ENCODE assay signal across 8 cellular contexts in genomic region chr1:243255791-243256512, GRCh38. TPM values are rescaled to one million over a fixed set of nuclear protein-coding genes. Genes with fewer than 3 reads are reported as not detected.
DNase-seq lines count a peak whose midpoint lies in the region; ATAC-seq and TF ChIP-seq lines count a peak whose summit lies in the region.

Gene SDCCAG8 (plus strand): TSS chr1:243256041. CDS start chr1:243256174, 133 bp downstream.

- H3K9me3 Mint-ChIP-seq in activated CD4-positive, alpha-beta T cell treated with anti-CD3 and anti-CD28 coated beads, Interleukin-2, amount 10 ng/mL, durations not matched to agents 7 days and 5 days, result no peaks in the 10 kb centered on the region

- H3K4me2 ChIP-seq in BLaER1, result peak within 1 kb of the TSS; percentile 88

- peaks cover 6% of the 10 kb centered on the region for H3K36me3 Mint-ChIP-seq in activated CD4-positive, alpha-beta T cell treated with anti-CD3 and anti-CD28 coated beads, Interleukin-2, amount 10 ng/mL, durations not matched to agents 7 days and 5 days (ENCODE audit: low read depth)

- H3K36me3 ChIP-seq in BLaER1, result peaks cover 11% of the 10 kb centered on the region; the same call in 1 of the 2 replicates

- peak within 1 kb of the TSS; percentile 88 for H3K9ac ChIP-seq in BLaER1

- CTCF ChIA-PET in activated CD4-positive, alpha-beta T cell treated with anti-CD3 and anti-CD28 coated beads, Interleukin-2, amount 10 ng/mL, durations not matched to agents 7 days and 5 days (lab: Charles Lee), result interaction anchor here (1.1 to 2.0 kb wide), 3 partner anchors 9 to 19 kb away, joined by 5 to 9 read pairs (median 8); no protein-coding TSS in a partner anchor

- DNase-seq in NCI-H69 (lab: John Stamatoyannopoulos, UW), result peak; percentile 100
- DNase-seq in activated CD4-positive, alpha-beta T cell treated with anti-CD3 and anti-CD28 coated beads, Interleukin-2, amount 10 ng/mL, durations not matched to agents 7 days and 5 days, result peak; percentile 97
- DNase-seq in coronary artery (ENCODE audit: low spot score), result peak; percentile 100
- DNase-seq in left colon, result peak; percentile 97 to 99
- DNase-seq in stimulated activated CD4-positive, alpha-beta T cell treated with anti-CD3 and anti-CD28 coated beads, Interleukin-1b, Interleukin-23, amount 100 ng/mL, for 48 hours, result peak; percentile 97

- H3K27ac Mint-ChIP-seq in activated CD4-positive, alpha-beta T cell treated with anti-CD3 and anti-CD28 coated beads, Interleukin-2, amount 10 ng/mL, durations not matched to agents 7 days and 5 days, result peak within 1 kb of the TSS; percentile 98

- POLR2A ChIA-PET in activated CD4-positive, alpha-beta T cell treated with anti-CD3 and anti-CD28 coated beads, Interleukin-2, amount 10 ng/mL, durations not matched to agents 7 days and 5 days (lab: Charles Lee), result interaction anchor here (0.6 to 1.2 kb wide), 5 partner anchors 9 to 1579 kb away, joined by 4 to 6 read pairs (median 5); partner anchors contain the start of gene COX20

- peak; percentile 72 for ATAC-seq in GM19328 (IDR thresholded peaks at IDR 0.05; ENCODE audit: unreplicated experiment)
- ATAC-seq in HG03520 (IDR thresholded peaks at IDR 0.05; ENCODE audit: unreplicated experiment), result peak; percentile 63
- ATAC-seq in left colon, result peak; percentile 89

- H3K4me1 Mint-ChIP-seq in activated CD4-positive, alpha-beta T cell treated with anti-CD3 and anti-CD28 coated beads, Interleukin-2, amount 10 ng/mL, durations not matched to agents 7 days and 5 days, result peaks cover 41% of the 10 kb centered on the region

- peaks cover 22% of the 10 kb centered on the region for H3K4me1 ChIP-seq in BLaER1

- H3K27me3 Mint-ChIP-seq in activated CD4-positive, alpha-beta T cell treated with anti-CD3 and anti-CD28 coated beads, Interleukin-2, amount 10 ng/mL, durations not matched to agents 7 days and 5 days, result no peaks in the 10 kb centered on the region

- H3K27me3 ChIP-seq in BLaER1, result no peaks in the 10 kb centered on the region

- H3K4me3 ChIP-seq in BLaER1 (peak within 1 kb of the TSS; percentile 86), coronary artery (peak within 1 kb of the TSS; percentile 86)

- TF ChIP-seq CTCF in coronary artery (IDR thresholded peaks at IDR 0.05), result no peak

- H3K9me3 ChIP-seq in BLaER1, result peaks cover 11% of the 10 kb centered on the region; the same call in 1 of the 2 replicates

- intact Hi-C loops in left colon (cut with DNase I, micrococcal nuclease), result no loop called here

- H4K20me1 ChIP-seq in BLaER1, result peaks cover 33% of the 10 kb centered on the region

- H3K27ac ChIP-seq in BLaER1 (peak within 1 kb of the TSS; percentile 94), coronary artery (peak within 1 kb of the TSS; percentile 98 to 99)

- peak within 1 kb of the TSS; percentile 88 for H3K4me3 Mint-ChIP-seq in activated CD4-positive, alpha-beta T cell treated with anti-CD3 and anti-CD28 coated beads, Interleukin-2, amount 10 ng/mL, durations not matched to agents 7 days and 5 days

RNA-seq across cellular contexts. Expression of gene SDCCAG8, which starts in this region (rescaled TPM):
- total RNA-seq in activated CD4-positive, alpha-beta T cell treated with anti-CD3 and anti-CD28 coated beads, Interleukin-2, amount 10 ng/mL, durations not matched to agents 7 days and 5 days, result 10 to 100 TPM; 23.8 to 26.4 TPM
- 10 to 100 TPM; 21.9 to 28.7 TPM for total RNA-seq in left colon

Comparison
In these comparisons a context has a peak if more than half of its experiments do, and no peak if none do; other contexts are left out.
1. Peak in every context shown above with its lines: DNase-seq, ATAC-seq, H3K4me3 ChIP-seq and H3K27ac ChIP-seq.